18 cellular contexts compared by ENCODE assay signal in the genomic region with DNA sequence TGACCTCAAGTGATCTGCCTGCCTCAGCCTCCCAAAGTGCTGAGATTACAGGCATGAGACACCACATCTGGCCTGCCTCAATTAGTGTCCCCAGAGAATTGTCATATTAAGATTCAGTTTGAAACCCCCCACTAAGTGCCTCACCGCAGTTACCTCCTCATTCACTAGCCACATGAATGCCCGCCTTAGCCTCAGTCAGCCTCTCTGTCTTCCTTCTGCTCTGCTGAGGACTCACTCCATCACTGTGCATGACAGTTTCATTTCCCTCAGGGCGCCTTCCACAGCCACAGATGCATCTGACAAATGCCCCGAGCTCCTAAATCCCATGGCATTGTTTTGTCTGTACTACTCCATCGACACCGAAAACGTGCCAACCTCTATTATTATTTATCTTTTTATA. TPM values are rescaled to one million over a fixed set of nuclear protein-coding genes. Genes with fewer than 3 reads are reported as not detected.
DNase-seq lines count a peak whose midpoint lies in the region; ATAC-seq lines count a peak whose summit lies in the region.
"Had no signal": no experiment of that assay in that cellular context is flagged by ENCODE, and none has a peak within 500 bp of the region (broad histone marks: within the 10 kb centered on the region; RNA-seq: fewer than 3 reads in every experiment).

No MANE protein-coding gene starts in this region.

- peaks cover 8% of the 10 kb centered on the region for H3K36me3 Mint-ChIP-seq in activated naive CD8-positive, alpha-beta T cell treated with anti-CD3 and anti-CD28 coated beads, Interleukin-2, amount 50 U/mL, for 24 hours (ENCODE audit: low read depth)
- peaks cover 3% of the 10 kb centered on the region for H3K36me3 Mint-ChIP-seq in activated naive CD8-positive, alpha-beta T cell treated with anti-CD3 and anti-CD28 coated beads for 36 hours
- peaks cover 2% of the 10 kb centered on the region for H3K36me3 Mint-ChIP-seq in dendritic cell treated with granulocyte-macrophage colony-stimulating factor and Interleukin-4, amounts not matched to agents 40 ng/mL and 50 ng/mL, for 4 days (ENCODE audit: low read depth)

- H3K4me3 Mint-ChIP-seq in activated naive CD8-positive, alpha-beta T cell treated with anti-CD3 and anti-CD28 coated beads, Interleukin-2, amount 50 U/mL, for 24 hours: no peak overlapping the region
- H3K4me3 Mint-ChIP-seq in activated naive CD8-positive, alpha-beta T cell treated with anti-CD3 and anti-CD28 coated beads for 36 hours: no peak overlapping the region
- no peak overlapping the region for H3K4me3 Mint-ChIP-seq in dendritic cell treated with granulocyte-macrophage colony-stimulating factor and Interleukin-4, amounts not matched to agents 40 ng/mL and 50 ng/mL, for 4 days
- H3K4me3 Mint-ChIP-seq: CD14-positive monocyte had no signal

- no peaks in the 10 kb centered on the region for H3K27me3 Mint-ChIP-seq in activated naive CD8-positive, alpha-beta T cell treated with anti-CD3 and anti-CD28 coated beads, Interleukin-2, amount 50 U/mL, for 24 hours
- H3K27me3 Mint-ChIP-seq in activated naive CD8-positive, alpha-beta T cell treated with anti-CD3 and anti-CD28 coated beads for 36 hours: no peaks in the 10 kb centered on the region
- H3K27me3 Mint-ChIP-seq in dendritic cell treated with granulocyte-macrophage colony-stimulating factor and Interleukin-4, amounts not matched to agents 40 ng/mL and 50 ng/mL, for 4 days: no peaks in the 10 kb centered on the region

- DNase-seq in activated naive CD8-positive, alpha-beta T cell treated with anti-CD3 and anti-CD28 coated beads, Interleukin-2, amount 50 U/mL, for 24 hours: no peak
- no peak for DNase-seq in activated naive CD8-positive, alpha-beta T cell treated with anti-CD3 and anti-CD28 coated beads for 36 hours
- DNase-seq in NOMO-1 treated with DMSO at 0.1 percent for 48 hours (lab: John Stamatoyannopoulos, UW; ENCODE audit: unreplicated experiment) (peak; percentile 51), A172 (ENCODE audit: low spot score) (no peak), dermis blood vessel endothelial cell (no peak), H4 (ENCODE audit: low spot score) (no peak)
- DNase-seq: COR-L47, DMS153, EL, NCI-H1105, NCI-H187, SIG-M5 had no signal

- no peaks in the 10 kb centered on the region for H3K9me3 Mint-ChIP-seq in activated naive CD8-positive, alpha-beta T cell treated with anti-CD3 and anti-CD28 coated beads, Interleukin-2, amount 50 U/mL, for 24 hours
- H3K9me3 Mint-ChIP-seq in activated naive CD8-positive, alpha-beta T cell treated with anti-CD3 and anti-CD28 coated beads for 36 hours: no peaks in the 10 kb centered on the region
- H3K9me3 Mint-ChIP-seq in dendritic cell treated with granulocyte-macrophage colony-stimulating factor and Interleukin-4, amounts not matched to agents 40 ng/mL and 50 ng/mL, for 4 days: no peaks in the 10 kb centered on the region
- H3K9me3 Mint-ChIP-seq: CD14-positive monocyte had no signal

- H3K4me1 Mint-ChIP-seq in activated naive CD8-positive, alpha-beta T cell treated with anti-CD3 and anti-CD28 coated beads, Interleukin-2, amount 50 U/mL, for 24 hours: peaks cover 2% of the 10 kb centered on the region
- H3K4me1 Mint-ChIP-seq in activated naive CD8-positive, alpha-beta T cell treated with anti-CD3 and anti-CD28 coated beads for 36 hours: peaks cover 2% of the 10 kb centered on the region
- H3K4me1 Mint-ChIP-seq in dendritic cell treated with granulocyte-macrophage colony-stimulating factor and Interleukin-4, amounts not matched to agents 40 ng/mL and 50 ng/mL, for 4 days (ENCODE audit: low read depth): peaks cover 6% of the 10 kb centered on the region
- H3K4me1 Mint-ChIP-seq: CD14-positive monocyte had no signal

- ATAC-seq in activated naive CD8-positive, alpha-beta T cell treated with anti-CD3 and anti-CD28 coated beads, Interleukin-2, amount 50 U/mL, for 24 hours: no peak
- no peak for ATAC-seq in HG03432 (IDR thresholded peaks at IDR 0.05; ENCODE audit: unreplicated experiment)

- intact Hi-C loops in dendritic cell treated with granulocyte-macrophage colony-stimulating factor and Interleukin-4, amounts not matched to agents 40 ng/mL and 50 ng/mL, for 4 days (cut with micrococcal nuclease): no loop called here

- peak overlapping the region; percentile 67 for H3K27ac Mint-ChIP-seq in activated naive CD8-positive, alpha-beta T cell treated with anti-CD3 and anti-CD28 coated beads, Interleukin-2, amount 50 U/mL, for 24 hours
- no peak overlapping the region for H3K27ac Mint-ChIP-seq in activated naive CD8-positive, alpha-beta T cell treated with anti-CD3 and anti-CD28 coated beads for 36 hours
- peak overlapping the region; percentile 11 for H3K27ac Mint-ChIP-seq in dendritic cell treated with granulocyte-macrophage colony-stimulating factor and Interleukin-4, amounts not matched to agents 40 ng/mL and 50 ng/mL, for 4 days
- H3K27ac Mint-ChIP-seq: CD14-positive monocyte had no signal

RNA-seq across cellular contexts. Expression of gene MIPEP, which starts 23.3 kb away (rescaled TPM):
- 10 to 100 TPM; 21.3 to 24.0 TPM for total RNA-seq in activated naive CD8-positive, alpha-beta T cell treated with anti-CD3 and anti-CD28 coated beads for 36 hours
- total RNA-seq in A172 (2014; rRNA removed; shearing (Covaris generic)): 25.7 and 41.6 TPM in 2 replicates
- 9.6 and 14.0 TPM in 2 replicates for total RNA-seq in dermis blood vessel endothelial cell
- 10.3 and 11.2 TPM in 2 replicates for total RNA-seq in H4 (2014; rRNA removed; shearing (Covaris generic))

RNA-seq across cellular contexts. Expression of gene C1QTNF9B, which starts 31.4 kb away (rescaled TPM):
- total RNA-seq in activated naive CD8-positive, alpha-beta T cell treated with anti-CD3 and anti-CD28 coated beads for 36 hours: not detected
- not detected in 2 replicates for total RNA-seq in A172 (2014; rRNA removed; shearing (Covaris generic))
- total RNA-seq in dermis blood vessel endothelial cell: not detected in 2 replicates
- total RNA-seq in H4 (2014; rRNA removed; shearing (Covaris generic)): not detected in 2 replicates
- total RNA-seq: A673, HT-29, RPMI7951 had no signal
